In the genomic region with DNA sequence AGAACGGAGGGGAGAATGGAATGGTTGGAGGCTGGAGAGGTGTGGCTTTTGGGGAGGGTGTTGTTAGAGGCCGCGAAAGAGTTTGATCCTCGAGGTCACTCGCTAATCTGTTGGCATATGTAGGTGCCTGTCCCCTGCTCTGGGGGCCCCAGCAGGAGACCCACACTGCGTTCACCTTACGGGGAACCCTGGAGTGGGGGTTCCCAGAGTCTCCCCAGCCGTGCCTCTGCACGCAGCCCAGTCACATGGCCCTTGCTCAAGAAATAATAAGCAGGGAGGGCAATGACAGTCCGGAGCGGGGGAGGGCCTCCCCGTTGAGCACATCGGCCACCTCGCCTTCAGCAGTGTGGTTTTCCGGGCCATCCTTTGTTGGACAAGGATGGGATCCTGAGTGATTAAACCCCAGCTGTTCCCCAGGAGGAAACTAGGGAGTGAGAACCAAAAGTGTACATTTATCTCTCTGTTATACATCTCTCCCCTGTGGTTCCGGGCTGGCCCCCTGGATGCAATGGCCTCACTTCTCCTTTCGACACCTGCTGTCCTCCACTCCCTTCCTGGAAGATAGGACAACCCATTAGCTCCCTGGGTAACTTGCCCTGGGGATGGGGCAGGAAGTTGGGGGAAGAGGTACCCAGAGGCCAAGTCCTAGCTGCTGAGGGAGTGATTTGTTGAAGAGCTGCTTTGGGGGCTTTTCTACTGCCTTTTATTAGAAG, we compare ENCODE assay signal across 7 cellular contexts. TPM values are rescaled to one million over a fixed set of nuclear protein-coding genes. Genes with fewer than 3 reads are reported as not detected.
DNase-seq lines count a peak whose midpoint lies in the region; ATAC-seq and TF ChIP-seq lines count a peak whose summit lies in the region.

No MANE protein-coding gene starts in this region.

- peaks cover 58% of the 10 kb centered on the region for H3K79me2 ChIP-seq in GM23338 (replicated peaks; ENCODE audit: insufficient read depth)

- H4K20me1 ChIP-seq in GM23338 (replicated peaks; ENCODE audit: insufficient read depth), result peaks cover 24% of the 10 kb centered on the region

- H3K9me3 ChIP-seq in mucosa of stomach (ENCODE audit: control insufficient read depth, low read length) (no peaks in the 10 kb centered on the region), aorta (ENCODE audit: control insufficient read depth, low read length) (no peaks in the 10 kb centered on the region)

- no peaks in the 10 kb centered on the region for H3K36me3 ChIP-seq in GM23338 (ENCODE audit: insufficient read depth)
- H3K36me3 ChIP-seq in mucosa of stomach (ENCODE audit: control insufficient read depth, insufficient read depth, low read length), result no peaks in the 10 kb centered on the region
- H3K36me3 ChIP-seq in aorta (ENCODE audit: control insufficient read depth in 1 of 2, insufficient read depth in 2 of 2, low read length in 1 of 2), result no peaks in the 10 kb centered on the region

- DNase-seq in GM23338 (ENCODE audit: low spot score) (no peak), RWPE1 (ENCODE audit: low spot score) (no peak), epithelial cell of esophagus (ENCODE audit: low read depth) (no peak), aorta (peak in 1 of 2 donors; percentile 79), NCI-H1930 (lab: John Stamatoyannopoulos, UW) (no peak)

- no peaks in the 10 kb centered on the region for H3K9me2 ChIP-seq in GM23338 (ENCODE audit: insufficient read depth)

- peaks cover 76% of the 10 kb centered on the region for H3K4me1 Mint-ChIP-seq in GM23338

- H3K4me2 ChIP-seq in GM23338, result peak overlapping the region; percentile 95

- peak overlapping the region; percentile 81 for H3K4me3 Mint-ChIP-seq in GM23338

- WGBS in aorta, 2 donors, result 0 to 2% methylated on average over 17 of the region's 17 CpGs

- TF ChIP-seq CTCF in GM23338 (conservative IDR thresholded peaks at IDR 0.05; ENCODE audit: low read depth in 2 of 2), result no peak
- TF ChIP-seq CTCF in RWPE1 (conservative IDR thresholded peaks at IDR 0.05; ENCODE audit: low read depth), result no peak
- TF ChIP-seq CTCF in epithelial cell of esophagus (IDR thresholded peaks at IDR 0.05; ENCODE audit: insufficient read depth, low read depth, low read length, missing control alignments), result no peak

- no peaks in the 10 kb centered on the region for H3K9me3 Mint-ChIP-seq in GM23338

- H3K27ac Mint-ChIP-seq in GM23338, result no peak overlapping the region

- ATAC-seq in GM23338 (no peak), aorta (ENCODE audit: low FRiP score) (peak; percentile 19), GM21528 (IDR thresholded peaks at IDR 0.05; ENCODE audit: low FRiP score, unreplicated experiment) (no peak)

- peaks cover 18% of the 10 kb centered on the region for H3K27me3 Mint-ChIP-seq in GM23338 (ENCODE audit: insufficient read depth, low read depth, poor library complexity)

- peak overlapping the region; percentile 86 for H3K4me3 ChIP-seq in GM23338
- H3K4me3 ChIP-seq in epithelial cell of esophagus (ENCODE audit: low read length), result peak overlapping the region; percentile 78
- H3K4me3 ChIP-seq in mucosa of stomach (ENCODE audit: low read length), result peak overlapping the region; percentile 81
- H3K4me3 ChIP-seq in aorta (ENCODE audit: low read length in 2 of 2), result peak overlapping the region; percentile 70 to 87

- no peak overlapping the region for H3K27ac ChIP-seq in GM23338 (ENCODE audit: low read depth)
- H3K27ac ChIP-seq in RWPE1, result peak overlapping the region; percentile 88
- peak overlapping the region; percentile 53 to 80 for H3K27ac ChIP-seq in aorta (ENCODE audit: low read depth in 1 of 2, low read length in 2 of 2)

- peaks cover 62% of the 10 kb centered on the region for H3K4me1 ChIP-seq in GM23338 (ENCODE audit: insufficient read depth)
- peaks cover 51% of the 10 kb centered on the region for H3K4me1 ChIP-seq in mucosa of stomach (ENCODE audit: control insufficient read depth, insufficient read depth, low read length)
- no peaks in the 10 kb centered on the region for H3K4me1 ChIP-seq in aorta (ENCODE audit: control insufficient read depth in 1 of 2, insufficient read depth in 2 of 2, low read length in 2 of 2)

- POLR2A ChIA-PET in RWPE1 (lab: Yijun Ruan, JAX; ENCODE audit: low non-redundant PET), result interaction anchor here (0.7 to 1.0 kb wide), 2 partner anchors 54 to 59 kb away, joined by 3 to 4 read pairs; no protein-coding TSS in a partner anchor

- intact Hi-C loops in aorta (cut with DNase I), result loop anchor here in 1 of 2 donors (2.0 to 5.0 kb wide), 4 partner anchors 23 to 57 kb away; no protein-coding TSS in a partner anchor

- peak overlapping the region; percentile 89 for H3K9ac ChIP-seq in mucosa of stomach (ENCODE audit: low read length)

- CTCF ChIA-PET in RWPE1 (lab: Yijun Ruan, JAX), result interaction anchor here (0.7 to 1.7 kb wide), 3 partner anchors 19 to 59 kb away, joined by 4 read pairs; no protein-coding TSS in a partner anchor

- peaks cover 19% of the 10 kb centered on the region for H3K36me3 Mint-ChIP-seq in GM23338 (ENCODE audit: low read depth)

- H2AFZ ChIP-seq in GM23338, result no peak overlapping the region

- peaks cover 22% of the 10 kb centered on the region; the same call in 1 of the 2 replicates for H3F3A ChIP-seq in GM23338 (replicated peaks; ENCODE audit: low read depth)

- H3K27me3 ChIP-seq in GM23338 (ENCODE audit: insufficient read depth) (peaks cover 5% of the 10 kb centered on the region; the same call in 1 of the 2 replicates), mucosa of stomach (ENCODE audit: control insufficient read depth, insufficient read depth, low read length) (peaks cover 8% of the 10 kb centered on the region), aorta (ENCODE audit: control insufficient read depth in 1 of 2, insufficient read depth in 2 of 2, low read length in 1 of 2) (no peaks in the 10 kb centered on the region)

TF ChIP-seq in GM23338, 12 proteins besides CTCF, POLR2A, EP300 and RAD21 (continues in another document):
- TF ChIP-seq ZNF331 (CRISPR knock-in tag; IDR thresholded peaks at IDR 0.05; ENCODE audit: low read depth) (no peak), STAT1 (IDR thresholded peaks at IDR 0.05; ENCODE audit: unreplicated experiment) (no peak), JUNB (IDR thresholded peaks at IDR 0.05; ENCODE audit: unreplicated experiment) (no peak), POLR2AphosphoS5 (IDR thresholded peaks at IDR 0.05; ENCODE audit: low read depth) (no peak), NANOG (IDR thresholded peaks at IDR 0.05; ENCODE audit: borderline replicate concordance) (no peak), CREB1 (CRISPR knock-in tag; IDR thresholded peaks at IDR 0.05; ENCODE audit: low read depth) (no peak), REST (IDR thresholded peaks at IDR 0.05; ENCODE audit: unreplicated experiment) (no peak), EZH2 (IDR thresholded peaks at IDR 0.05; ENCODE audit: low read depth, unreplicated experiment) (no peak)

RNA-seq across cellular contexts. Expression of gene PLEKHG3, which starts 1.3 kb away (rescaled TPM):
- total RNA-seq in GM23338 (2014; rRNA removed; shearing (Covaris generic)), result 83.1 and 83.9 TPM in 2 replicates
- 23.0 and 30.8 TPM in 2 replicates for polyA plus RNA-seq in GM23338 (2016; fragmentation: Nextera tagmentation; extraction: Ambion mirVana)
- total RNA-seq in aorta, result 10 to 100 TPM; 46.5 to 82.9 TPM
- 10 to 100 TPM; 10.9 to 49.8 TPM for polyA plus RNA-seq in aorta
